In the genomic region with DNA sequence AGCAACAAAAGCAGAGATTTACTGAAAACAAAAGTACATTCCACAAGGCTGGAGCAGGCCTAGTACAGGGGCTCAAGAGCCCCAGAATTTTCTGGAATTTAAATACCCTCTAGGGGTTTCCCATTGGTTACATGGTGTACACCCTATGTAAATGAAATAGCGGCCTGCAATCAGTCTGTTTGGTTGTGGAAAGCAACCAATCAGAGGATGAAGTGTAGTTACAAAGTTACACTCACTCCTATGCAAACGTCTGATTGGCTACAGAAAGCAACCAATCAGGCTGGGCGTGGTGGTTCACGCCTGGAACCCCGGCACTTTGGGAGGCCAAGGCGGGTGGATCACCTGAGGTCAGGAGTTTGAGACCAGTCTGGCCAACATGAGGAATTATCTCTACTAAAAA, we compare ENCODE assay signal across 1 cellular context.
TF ChIP-seq lines count a peak whose summit lies in the region.

No MANE protein-coding gene starts in this region.

TF ChIP-seq in A549, 52 proteins besides CTCF, POLR2A, EP300 and RAD21:
- TF ChIP-seq RCOR1 (IDR thresholded peaks at IDR 0.05; ENCODE audit: low read depth, low read length): no peak
- TF ChIP-seq CBX8 (IDR thresholded peaks at IDR 0.05): no peak
- no peak for TF ChIP-seq JUNB (IDR thresholded peaks at IDR 0.05)
- TF ChIP-seq CHD2 (IDR thresholded peaks at IDR 0.05; ENCODE audit: low read length, partially characterized antibody): no peak
- no peak for TF ChIP-seq MAZ (IDR thresholded peaks at IDR 0.05; ENCODE audit: borderline replicate concordance, low read depth, low read length)
- no peak for TF ChIP-seq RNF2 (IDR thresholded peaks at IDR 0.05; ENCODE audit: borderline replicate concordance, low read depth)
- TF ChIP-seq, protein P1, sequence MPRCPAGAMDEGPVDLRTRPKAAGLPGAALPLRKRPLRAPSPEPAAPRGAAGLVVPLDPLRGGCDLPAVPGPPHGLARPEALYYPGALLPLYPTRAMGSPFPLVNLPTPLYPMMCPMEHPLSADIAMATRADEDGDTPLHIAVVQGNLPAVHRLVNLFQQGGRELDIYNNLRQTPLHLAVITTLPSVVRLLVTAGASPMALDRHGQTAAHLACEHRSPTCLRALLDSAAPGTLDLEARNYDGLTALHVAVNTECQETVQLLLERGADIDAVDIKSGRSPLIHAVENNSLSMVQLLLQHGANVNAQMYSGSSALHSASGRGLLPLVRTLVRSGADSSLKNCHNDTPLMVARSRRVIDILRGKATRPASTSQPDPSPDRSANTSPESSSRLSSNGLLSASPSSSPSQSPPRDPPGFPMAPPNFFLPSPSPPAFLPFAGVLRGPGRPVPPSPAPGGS (IDR thresholded peaks at IDR 0.05): no peak
- no peak for TF ChIP-seq NPAS2 (CRISPR knock-in tag; IDR thresholded peaks at IDR 0.05; ENCODE audit: borderline replicate concordance)
- no peak for TF ChIP-seq ZFP36 (IDR thresholded peaks at IDR 0.05; ENCODE audit: borderline replicate concordance, partially characterized antibody)
- no peak for TF ChIP-seq KDM1A (IDR thresholded peaks at IDR 0.05; ENCODE audit: low read depth)
- TF ChIP-seq, protein P2, sequence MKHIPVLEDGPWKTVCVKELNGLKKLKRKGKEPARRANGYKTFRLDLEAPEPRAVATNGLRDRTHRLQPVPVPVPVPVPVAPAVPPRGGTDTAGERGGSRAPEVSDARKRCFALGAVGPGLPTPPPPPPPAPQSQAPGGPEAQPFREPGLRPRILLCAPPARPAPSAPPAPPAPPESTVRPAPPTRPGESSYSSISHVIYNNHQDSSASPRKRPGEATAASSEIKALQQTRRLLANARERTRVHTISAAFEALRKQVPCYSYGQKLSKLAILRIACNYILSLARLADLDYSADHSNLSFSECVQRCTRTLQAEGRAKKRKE (CRISPR knock-in tag; IDR thresholded peaks at IDR 0.05; ENCODE audit: low read depth): no peak
- no peak for TF ChIP-seq JUN (IDR thresholded peaks at IDR 0.05)
